8 cellular contexts compared by ENCODE assay signal in the genomic region with DNA sequence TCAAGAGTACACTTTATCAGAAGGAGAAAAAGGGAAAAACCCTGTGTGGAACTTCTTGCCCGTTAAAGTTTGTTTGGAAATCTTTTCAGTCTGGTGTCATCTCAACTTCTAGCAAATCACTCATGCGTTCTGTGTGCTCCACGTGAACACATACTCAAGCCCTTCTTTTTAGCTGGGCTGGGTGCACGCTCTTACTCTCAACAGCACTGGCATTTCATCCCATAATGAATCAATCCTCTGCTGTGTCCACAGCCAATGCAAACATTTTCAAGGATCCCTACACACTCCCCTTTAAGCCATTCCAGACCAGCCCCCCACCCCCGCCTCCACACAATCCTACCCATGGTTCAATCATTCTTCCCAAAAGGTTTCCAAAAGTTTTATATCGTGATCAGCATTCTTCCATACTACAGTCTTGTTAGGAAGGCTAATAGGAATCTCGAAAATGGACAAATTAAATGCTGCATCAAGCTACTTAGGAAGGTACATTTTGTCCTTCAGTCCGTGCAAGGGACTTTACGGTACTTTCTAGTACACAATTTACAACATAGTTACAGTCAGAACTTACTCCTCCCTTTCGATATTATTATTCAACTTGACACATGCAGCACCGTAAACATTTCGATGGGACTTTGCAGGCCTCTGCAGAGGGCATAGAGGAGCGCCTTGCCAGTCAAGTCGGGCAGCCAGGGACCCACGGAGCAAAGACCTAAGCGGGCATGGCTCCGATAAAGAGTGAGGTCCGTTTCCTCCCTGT. TPM values are rescaled to one million over a fixed set of nuclear protein-coding genes. Genes with fewer than 3 reads are reported as not detected.
A peak's percentile ranks its signal among the peaks of the same experiment; 100 is the strongest.
DNase-seq lines count a peak whose midpoint lies in the region; ATAC-seq and TF ChIP-seq lines count a peak whose summit lies in the region.

No MANE protein-coding gene starts in this region.

- H3K4me2 ChIP-seq in OCI-LY3 (ENCODE audit: low read length): peak overlapping the region; percentile 87

- H3K79me2 ChIP-seq in OCI-LY3 (ENCODE audit: low read length): peaks cover 89% of the 10 kb centered on the region

- no TSS peak for BruUV-seq in A673 (replicated peaks; lab: Mats Ljungman, UMichigan)

- H3K36me3 ChIP-seq in A673 (ENCODE audit: insufficient read depth, low read length, poor library complexity, severe bottlenecking): no peaks in the 10 kb centered on the region
- peaks cover 2% of the 10 kb centered on the region for H3K36me3 ChIP-seq in OCI-LY3 (replicated peaks; ENCODE audit: low read depth, low read length)
- no peaks in the 10 kb centered on the region for H3K36me3 ChIP-seq in mucosa of descending colon (ENCODE audit: low read depth)

- TF ChIP-seq CTCF in A673 (conservative IDR thresholded peaks at IDR 0.05; ENCODE audit: low read depth, low read length): no peak
- TF ChIP-seq CTCF in GM12865 (IDR thresholded peaks at IDR 0.05; ENCODE audit: insufficient read depth, low read depth, low read length, missing control alignments): no peak
- TF ChIP-seq CTCF in OCI-LY3 (IDR thresholded peaks at IDR 0.05; ENCODE audit: low read depth, low read length): no peak
- no peak for TF ChIP-seq CTCF in chondrocyte (IDR thresholded peaks at IDR 0.05)
- no peak for TF ChIP-seq CTCF in mucosa of descending colon (IDR thresholded peaks at IDR 0.05)

- CTCF ChIA-PET in A673 (lab: Charles Lee): no interaction called here

- H3K4me1 Mint-ChIP-seq in chondrocyte (ENCODE audit: low read depth): peaks cover 44% of the 10 kb centered on the region

- POLR2A ChIA-PET in A673 (lab: Charles Lee; ENCODE audit: low non-redundant PET): no interaction called here

- peaks cover 22% of the 10 kb centered on the region for H3K27me3 Mint-ChIP-seq in chondrocyte (ENCODE audit: low read depth)

- H3K9me3 ChIP-seq in A673 (ENCODE audit: low read depth, low read length, poor library complexity, severe bottlenecking) (no peaks in the 10 kb centered on the region), OCI-LY3 (ENCODE audit: insufficient read depth, low read length) (no peaks in the 10 kb centered on the region), mucosa of descending colon (no peaks in the 10 kb centered on the region)

- H3K4me1 ChIP-seq in A673 (ENCODE audit: insufficient read depth, low read length, poor library complexity, severe bottlenecking) (peaks cover 19% of the 10 kb centered on the region), OCI-LY3 (ENCODE audit: low read length) (peaks cover 20% of the 10 kb centered on the region), mucosa of descending colon (ENCODE audit: low read depth) (peaks cover 28% of the 10 kb centered on the region)

- H3K4me3 Mint-ChIP-seq in chondrocyte (ENCODE audit: unreplicated experiment): peak overlapping the region; percentile 78

- H4K20me1 ChIP-seq in OCI-LY3 (ENCODE audit: insufficient read depth, low read length): peaks cover 54% of the 10 kb centered on the region

- H3K36me3 Mint-ChIP-seq in chondrocyte (ENCODE audit: low read depth): no peaks in the 10 kb centered on the region

- H3K27ac ChIP-seq in A673 (ENCODE audit: low read depth, low read length, poor library complexity, severe bottlenecking): no peak overlapping the region
- H3K27ac ChIP-seq in OCI-LY3 (ENCODE audit: low read length): peak overlapping the region; percentile 82

- H3K27ac Mint-ChIP-seq in chondrocyte (ENCODE audit: unreplicated experiment): peak overlapping the region; percentile 18

- ATAC-seq in mucosa of descending colon (peak; percentile 12), HG02884 (IDR thresholded peaks at IDR 0.05; ENCODE audit: unreplicated experiment) (no peak)

- DNase-seq in A673 (ENCODE audit: low spot score) (no peak), GM12865 (ENCODE audit: low read depth) (peak; percentile 62), chondrocyte (ENCODE audit: low spot score) (no peak), mucosa of descending colon (no peak), NCI-H1930 (lab: John Stamatoyannopoulos, UW) (no peak), ecto neural progenitor cell (ENCODE audit: low spot score) (no peak)

- H3K9ac ChIP-seq in OCI-LY3 (ENCODE audit: low read length): peak overlapping the region; percentile 89

- no peaks in the 10 kb centered on the region for H3K9me3 Mint-ChIP-seq in chondrocyte (ENCODE audit: low read depth)

- intact Hi-C loops in A673 (cut with micrococcal nuclease; ENCODE audit: unreplicated experiment) (loop anchor here (5.0 kb wide), 1 partner anchor 210 kb away; no protein-coding TSS in a partner anchor), mucosa of descending colon (cut with DNase I, micrococcal nuclease) (loop anchor here (10.0 kb wide), 2 partner anchors 563 to 713 kb away; a partner anchor contains a TSS)

- H2AFZ ChIP-seq in OCI-LY3 (ENCODE audit: low read depth, low read length): no peak overlapping the region

- peak overlapping the region; percentile 69 for H3K4me3 ChIP-seq in A673 (ENCODE audit: low read depth, low read length, poor library complexity, severe bottlenecking)
- H3K4me3 ChIP-seq in GM12865 (ENCODE audit: low read depth, low read length): peak overlapping the region; percentile 80
- H3K4me3 ChIP-seq in OCI-LY3 (ENCODE audit: low read length): peak overlapping the region; percentile 79
- peak overlapping the region; percentile 86 for H3K4me3 ChIP-seq in mucosa of descending colon

- peaks cover 59% of the 10 kb centered on the region for H3K27me3 ChIP-seq in A673 (replicated peaks; ENCODE audit: insufficient read depth, low read depth, low read length, poor library complexity)
- H3K27me3 ChIP-seq in OCI-LY3 (ENCODE audit: low read depth, low read length): no peaks in the 10 kb centered on the region

RNA-seq across cellular contexts. Expression of a gene that starts 1.5 kb away (rescaled TPM):
- 6.9 and 7.4 TPM in 2 replicates for total RNA-seq in A673 (2021)
- 8.9 to 10.4 TPM (median 10.3 TPM) in 3 replicates for total RNA-seq in chondrocyte
- total RNA-seq in mucosa of descending colon: 10 to 100 TPM; 47.6 to 61.4 (median 57.1) TPM

RNA-seq across cellular contexts. Expression of a gene that starts 3.1 kb away (rescaled TPM):
- total RNA-seq in A673 (2021) (1.8 and 3.6 TPM in 2 replicates), chondrocyte (7.8 to 10.6 TPM (median 8.0 TPM) in 3 replicates), mucosa of descending colon (10 to 100 TPM; 22.7 to 66.6 (median 36.9) TPM)
